In genomic region chr2:196750977-196751631, GRCh38 we compare ENCODE assay signal across 8 cellular contexts. TPM values are rescaled to one million over a fixed set of nuclear protein-coding genes. Genes with fewer than 3 reads are reported as not detected.
A peak's percentile ranks its signal among the peaks of the same experiment; 100 is the strongest.
DNase-seq lines count a peak whose midpoint lies in the region; ATAC-seq and TF ChIP-seq lines count a peak whose summit lies in the region.

No MANE protein-coding gene starts in this region.

- DNase-seq in A172 (ENCODE audit: low spot score) (peak; percentile 68), GM13976 (ENCODE audit: low spot score) (peak; percentile 69), NCI-H2171 treated with DMSO at 0.1 percent for 48 hours (lab: John Stamatoyannopoulos, UW) (peak; percentile 40), dermis blood vessel endothelial cell (peak; percentile 79), lung microvascular endothelial cell (ENCODE audit: low read depth in 2 of 2) (peak; percentile 50 to 81)
- peak; percentile 40 to 63 for DNase-seq in activated CD4-positive, alpha-beta T cell treated with anti-CD3 and anti-CD28 coated beads for 4 hours
- peak; percentile 19 to 23 for DNase-seq in stimulated activated CD8-positive, alpha-beta memory T cell treated with anti-CD3 and anti-CD28 coated beads, Interleukin-15, amount 100 ng/mL, for 48 hours (ENCODE audit: low read depth in 2 of 2)

- in situ Hi-C loops in GM13976 (cut with MboI; ENCODE audit: low sequenced_read_pairs, unreplicated experiment), result loop anchor here (25.0 kb wide), 1 partner anchor 664 kb away; no protein-coding TSS in a partner anchor

- peak; percentile 92 for ATAC-seq in HG02840 (IDR thresholded peaks at IDR 0.05; ENCODE audit: low FRiP score, unreplicated experiment)

- TF ChIP-seq CTCF in GM13976 (IDR thresholded peaks at IDR 0.05; ENCODE audit: borderline replicate concordance, control extremely low read depth, extremely low read depth, insufficient read depth, missing control alignments), result peak; percentile 86

RNA-seq across cellular contexts. Expression of gene GTF3C3, which starts 48.4 kb away (rescaled TPM):
- total RNA-seq in A172 (2014; rRNA removed; shearing (Covaris generic)), result 38.8 and 50.8 TPM in 2 replicates
- total RNA-seq in dermis blood vessel endothelial cell, result 42.9 and 53.5 TPM in 2 replicates
- 37.3 and 38.6 TPM in 2 replicates for total RNA-seq in lung microvascular endothelial cell

RNA-seq across cellular contexts. Expression of gene C2orf66, which starts 58.1 kb away (rescaled TPM):
- 0.26 TPM in 1 of 2 replicates, not detected in the other for total RNA-seq in A172 (2014; rRNA removed; shearing (Covaris generic))
- total RNA-seq in dermis blood vessel endothelial cell (under 0.01 and 0.14 TPM in 2 replicates), lung microvascular endothelial cell (not detected in 2 replicates)

Comparison
In these comparisons a context has a peak if more than half of its experiments do, and no peak if none do; other contexts are left out.
1. Peak in every context shown above with its lines: DNase-seq and ATAC-seq.
2. DNase-seq: peak in every context shown above with its lines; median percentile 79 in dermis blood vessel endothelial cell; 69 in GM13976; 68 in A172; 66 in lung microvascular endothelial cell; 52 in activated CD4-positive, alpha-beta T cell treated with anti-CD3 and anti-CD28 coated beads for 4 hours; 40 in NCI-H2171 treated with DMSO at 0.1 percent for 48 hours; 21 in stimulated activated CD8-positive, alpha-beta memory T cell treated with anti-CD3 and anti-CD28 coated beads, Interleukin-15, amount 100 ng/mL, for 48 hours.